In genomic region chr1:159429074-159429861, GRCh38 we compare ENCODE assay signal across 13 cellular contexts. TPM values are rescaled to one million over a fixed set of nuclear protein-coding genes. Genes with fewer than 3 reads are reported as not detected.
DNase-seq lines count a peak whose midpoint lies in the region; ATAC-seq and TF ChIP-seq lines count a peak whose summit lies in the region.
"Had no signal": no experiment of that assay in that cellular context is flagged by ENCODE, and none has a peak within 500 bp of the region (broad histone marks: within the 10 kb centered on the region; RNA-seq: fewer than 3 reads in every experiment).

No MANE protein-coding gene starts in this region.

- H3K4me1 ChIP-seq in RWPE2 (ENCODE audit: insufficient read depth, poor library complexity, severe bottlenecking) = no peaks in the 10 kb centered on the region
- H3K4me1 ChIP-seq in skeletal muscle satellite cell (ENCODE audit: control insufficient read depth, insufficient read depth, low read length) = peaks cover 18% of the 10 kb centered on the region

- peak overlapping the region; percentile 67 for H3K9ac ChIP-seq in skeletal muscle satellite cell (ENCODE audit: low read depth, low read length)

- no peaks in the 10 kb centered on the region for H3K27me3 ChIP-seq in RWPE2 (ENCODE audit: insufficient read depth, poor library complexity, severe bottlenecking)
- H3K27me3 ChIP-seq in skeletal muscle satellite cell (ENCODE audit: control insufficient read depth, insufficient read depth, low read length) = no peaks in the 10 kb centered on the region

- H3K9me3 ChIP-seq in RWPE2 (ENCODE audit: severe bottlenecking) (no peaks in the 10 kb centered on the region), skeletal muscle satellite cell (replicated peaks; ENCODE audit: low read length) (no peaks in the 10 kb centered on the region)
- H3K9me3 ChIP-seq: Caco-2 had no signal

- no peak overlapping the region for H3K4me3 ChIP-seq in RWPE2 (ENCODE audit: severe bottlenecking)
- peak overlapping the region; percentile 5 for H3K4me3 ChIP-seq in skeletal muscle satellite cell (ENCODE audit: low read length)

- TF ChIP-seq CTCF in RWPE2 (IDR thresholded peaks at IDR 0.05; ENCODE audit: poor library complexity, severe bottlenecking) = no peak
- TF ChIP-seq CTCF in GM20000 (IDR thresholded peaks at IDR 0.05; ENCODE audit: extremely low read depth, missing control alignments) = no peak

- H3K27ac ChIP-seq in RWPE2 (ENCODE audit: poor library complexity, severe bottlenecking) = no peak overlapping the region
- no peak overlapping the region for H3K27ac ChIP-seq in epithelial cell of prostate

- no peaks in the 10 kb centered on the region for H3K36me3 ChIP-seq in RWPE2 (ENCODE audit: low read depth)
- H3K36me3 ChIP-seq in skeletal muscle satellite cell (ENCODE audit: insufficient read depth, low read length) = no peaks in the 10 kb centered on the region

- peak; percentile 62; the same call in 2 of the 3 replicates for ATAC-seq in RWPE2 (ENCODE audit: low read depth)
- no peak for ATAC-seq in GM18511 (IDR thresholded peaks at IDR 0.05; ENCODE audit: unreplicated experiment)
- ATAC-seq in HG03095 (IDR thresholded peaks at IDR 0.05; ENCODE audit: unreplicated experiment) = no peak
- ATAC-seq: activated CD4-positive, alpha-beta T cell treated with anti-CD3 and anti-CD28 coated beads for 36 hours; sciatic nerve had no signal

- H3K4me2 ChIP-seq in skeletal muscle satellite cell (ENCODE audit: low read length) = peak overlapping the region; percentile 7

- peak; percentile 85 for DNase-seq in GM04503 (ENCODE audit: low read depth)
- DNase-seq in RWPE2 (ENCODE audit: low spot score) = no peak
- DNase-seq in epithelial cell of prostate (ENCODE audit: low read depth, low spot score) = peak; percentile 6
- DNase-seq in GM20000 (ENCODE audit: low spot score) = no peak
- DNase-seq in cerebellar cortex (ENCODE audit: low spot score) = no peak
- DNase-seq: activated CD4-positive, alpha-beta T cell treated with anti-CD3 and anti-CD28 coated beads for 36 hours; activated T-cell treated with anti-CD3 and anti-CD28 coated beads, Interleukin-2, amount 50 U/mL, for 24 hours had no signal

RNA-seq across cellular contexts. Expression of gene OR10J4, which starts 2.7 kb away (rescaled TPM):
- not detected in 2 replicates for total RNA-seq in skeletal muscle satellite cell (2012; rRNA removed)
- total RNA-seq: activated CD4-positive, alpha-beta T cell treated with anti-CD3 and anti-CD28 coated beads for 36 hours; Caco-2; glomerular endothelial cell; sciatic nerve had no signal

RNA-seq across cellular contexts. Expression of gene OR10J1, which starts 10.3 kb away (rescaled TPM):
- not detected in 2 replicates for total RNA-seq in skeletal muscle satellite cell (2012; rRNA removed)
- total RNA-seq: activated CD4-positive, alpha-beta T cell treated with anti-CD3 and anti-CD28 coated beads for 36 hours; Caco-2; glomerular endothelial cell; sciatic nerve had no signal

Comparison
In these comparisons a context has a peak if more than half of its experiments do, and no peak if none do; other contexts are left out.
1. DNase-seq: peak in GM04503 (single experiment) and epithelial cell of prostate (single experiment); none in RWPE2 (single experiment), GM20000 (single experiment) and cerebellar cortex (single experiment).